Comparison of ENCODE assay signal across 9 cellular contexts in the genomic region with DNA sequence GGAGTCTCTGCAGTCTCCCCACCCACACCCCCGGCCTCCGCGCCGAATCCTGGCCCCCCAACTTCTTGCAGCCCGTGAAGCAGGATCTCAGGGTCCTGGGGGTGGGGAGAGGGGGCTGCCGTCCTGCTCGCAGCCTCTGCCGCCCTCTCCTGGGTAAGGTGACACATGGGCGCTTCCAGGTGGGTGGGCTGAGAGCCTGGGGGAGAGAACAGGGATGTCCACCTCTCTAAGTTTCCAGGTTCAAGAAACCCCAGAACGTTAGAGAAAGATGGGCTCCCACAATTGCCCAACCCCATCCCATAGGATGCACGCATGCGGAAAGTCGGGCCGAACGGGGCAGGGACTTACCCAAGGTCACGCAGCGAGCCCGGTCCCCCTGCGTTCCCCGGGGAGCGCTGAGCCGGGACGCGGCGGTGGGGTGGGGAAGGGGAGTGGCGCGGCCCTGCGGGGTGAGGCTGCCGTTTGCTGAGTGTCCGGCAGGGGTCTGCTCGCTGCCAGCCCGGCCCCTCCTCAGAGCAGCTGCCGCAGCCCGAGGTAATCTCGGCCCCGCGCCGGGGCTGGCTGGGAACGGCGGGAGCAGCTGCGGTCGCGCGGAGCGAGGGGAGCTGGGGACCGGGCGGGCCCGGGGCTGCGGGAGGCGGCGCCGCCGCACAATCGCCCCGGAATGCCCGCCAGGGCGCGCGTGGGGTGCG. TPM values are rescaled to one million over a fixed set of nuclear protein-coding genes. Genes with fewer than 3 reads are reported as not detected.
DNase-seq lines count a peak whose midpoint lies in the region; ATAC-seq and TF ChIP-seq lines count a peak whose summit lies in the region.
"Had no signal": no experiment of that assay in that cellular context is flagged by ENCODE, and none has a peak within 500 bp of the region (broad histone marks: within the 10 kb centered on the region; RNA-seq: fewer than 3 reads in every experiment).

No MANE protein-coding gene starts in this region.

- H2AFZ ChIP-seq in neural progenitor cell (replicated peaks), result peak overlapping the region; percentile 69

- no peaks in the 10 kb centered on the region for H3K27me3 ChIP-seq in BLaER1 treated with 17β-estradiol and CSF1 and Interleukin-3, amounts not matched to agents 10 nM and 100 nM
- no peaks in the 10 kb centered on the region for H3K27me3 ChIP-seq in HUES6 (ENCODE audit: control insufficient read depth, insufficient read depth, low read length)
- H3K27me3 ChIP-seq in Peyer's patch, result no peaks in the 10 kb centered on the region
- peaks cover 5% of the 10 kb centered on the region for H3K27me3 ChIP-seq in neural progenitor cell

- H3K9ac ChIP-seq in BLaER1 treated with 17β-estradiol and CSF1 and Interleukin-3, amounts not matched to agents 10 nM and 100 nM, result peak overlapping the region; percentile 88 to 100 (median 95)
- H3K9ac ChIP-seq in HUES6 (ENCODE audit: low read length) (peak overlapping the region; percentile 60), neural progenitor cell (no peak overlapping the region)

- TF ChIP-seq POLR2A in Peyer's patch (IDR thresholded peaks at IDR 0.05), result peak in 1 of 2 donors; percentile 62

- peak; percentile 71 to 78 (median 77) for DNase-seq in Peyer's patch
- peak; percentile 24 to 41 for DNase-seq in activated T-helper 1 cell treated with anti-CD3 and anti-CD28 coated beads, Interleukin-2, amount 50 U/mL, for 16 hours (ENCODE audit: low read depth in 1 of 2, low spot score in 1 of 2)
- DNase-seq in fibroblast of pulmonary artery (ENCODE audit: low read depth), result peak; percentile 66
- DNase-seq in neural progenitor cell (ENCODE audit: low spot score), result peak; percentile 95
- peak; percentile 69 for DNase-seq in ureter (ENCODE audit: low spot score)

- H3K9me3 ChIP-seq in BLaER1 treated with 17β-estradiol and CSF1 and Interleukin-3, amounts not matched to agents 10 nM and 100 nM (replicated peaks in 1 of 11), result no peaks in the 10 kb centered on the region
- H3K9me3 ChIP-seq in HUES6 (ENCODE audit: control insufficient read depth, insufficient read depth, low read depth, low read length), result no peaks in the 10 kb centered on the region
- H3K9me3 ChIP-seq in Peyer's patch, result no peaks in the 10 kb centered on the region
- H3K9me3 ChIP-seq in neural progenitor cell (ENCODE audit: low read depth), result no peaks in the 10 kb centered on the region

- peak; percentile 69 for ATAC-seq in GM19395 (IDR thresholded peaks at IDR 0.05; ENCODE audit: unreplicated experiment)

- no peak overlapping the region for H3K27ac Mint-ChIP-seq in neural progenitor cell

- H3K4me3 Mint-ChIP-seq in neural progenitor cell, result peak overlapping the region; percentile 86

- H3K27me3 Mint-ChIP-seq in neural progenitor cell (ENCODE audit: insufficient read depth, low read depth), result no peaks in the 10 kb centered on the region

- H3K4me2 ChIP-seq in BLaER1 treated with 17β-estradiol and CSF1 and Interleukin-3, amounts not matched to agents 10 nM and 100 nM, result peak overlapping the region; percentile 73 to 93 (median 89)
- H3K4me2 ChIP-seq in neural progenitor cell, result peak overlapping the region; percentile 84

- peaks cover 3% of the 10 kb centered on the region for H3K36me3 Mint-ChIP-seq in neural progenitor cell

- H4K20me1 ChIP-seq in BLaER1 treated with 17β-estradiol and CSF1 and Interleukin-3, amounts not matched to agents 10 nM and 100 nM, result peaks cover 0 to 38% (median 23%) of the 10 kb centered on the region in 11 experiments; a peak in 14 of 22 replicates
- H4K20me1 ChIP-seq in neural progenitor cell (ENCODE audit: low read depth), result no peaks in the 10 kb centered on the region

- peaks cover 24 to 43% (median 31%) of the 10 kb centered on the region in 10 experiments for H3K4me1 ChIP-seq in BLaER1 treated with 17β-estradiol and CSF1 and Interleukin-3, amounts not matched to agents 10 nM and 100 nM
- H3K4me1 ChIP-seq in HUES6 (ENCODE audit: control insufficient read depth, insufficient read depth, low read length) (peaks cover 39% of the 10 kb centered on the region), Peyer's patch (peaks cover 0 to 31% (median 9%) of the 10 kb centered on the region in 4 donors), neural progenitor cell (peaks cover 6% of the 10 kb centered on the region)

- TF ChIP-seq CTCF in Peyer's patch (IDR thresholded peaks at IDR 0.05) (peak; percentile 27 to 63 (median 58)), fibroblast of pulmonary artery (IDR thresholded peaks at IDR 0.05; ENCODE audit: low read length, missing control alignments) (peak; percentile 27), neural progenitor cell (IDR thresholded peaks at IDR 0.05) (peak; percentile 55)

- H3K4me1 Mint-ChIP-seq in neural progenitor cell, result peaks cover 7% of the 10 kb centered on the region

- peaks cover 5 to 29% (median 26%) of the 10 kb centered on the region in 11 experiments for H3K36me3 ChIP-seq in BLaER1 treated with 17β-estradiol and CSF1 and Interleukin-3, amounts not matched to agents 10 nM and 100 nM
- H3K36me3 ChIP-seq in HUES6 (ENCODE audit: control insufficient read depth, insufficient read depth, low read length) (peaks cover 5% of the 10 kb centered on the region; the same call in 1 of the 2 replicates), Peyer's patch (peaks cover 0 to 21% (median 0%) of the 10 kb centered on the region in 3 donors), neural progenitor cell (no peaks in the 10 kb centered on the region)

- peak overlapping the region; percentile 68 to 94 (median 87); a peak in 21 of 22 replicates for H3K27ac ChIP-seq in BLaER1 treated with 17β-estradiol and CSF1 and Interleukin-3, amounts not matched to agents 10 nM and 100 nM
- H3K27ac ChIP-seq in HUES6 (ENCODE audit: low read depth, low read length) (peak overlapping the region; percentile 29; the same call in 1 of the 2 replicates), Peyer's patch (peak overlapping the region; percentile 90 to 99 (median 94)), neural progenitor cell (no peak overlapping the region)

- no peaks in the 10 kb centered on the region for H3K9me3 Mint-ChIP-seq in neural progenitor cell

- peaks cover 3% of the 10 kb centered on the region for H3K79me2 ChIP-seq in neural progenitor cell (ENCODE audit: low read depth)

- H3F3A ChIP-seq in neural progenitor cell (ENCODE audit: low read depth), result peaks cover 45% of the 10 kb centered on the region

- peak overlapping the region; percentile 75 to 100 (median 96) for H3K4me3 ChIP-seq in BLaER1 treated with 17β-estradiol and CSF1 and Interleukin-3, amounts not matched to agents 10 nM and 100 nM
- H3K4me3 ChIP-seq in HUES6 (ENCODE audit: low read depth, low read length) (peak overlapping the region; percentile 99), Peyer's patch (peak overlapping the region; percentile 75 to 97 (median 82)), fibroblast of pulmonary artery (replicated peaks; ENCODE audit: low read depth, low read length) (peak overlapping the region; percentile 91), neural progenitor cell (peak overlapping the region; percentile 86)

RNA-seq across cellular contexts. Expression of a gene that starts 0.7 kb away (rescaled TPM):
- 100 to 1,000 TPM; 320 to 598 (median 559) TPM for total RNA-seq in Peyer's patch
- total RNA-seq in neural progenitor cell (ENCODE audit: low replicate concordance), result 24.3 and 57.3 TPM in 2 replicates
- 598 TPM for total RNA-seq in ureter

RNA-seq across cellular contexts. Expression of a gene that starts 11.0 kb away (rescaled TPM):
- not detected for total RNA-seq in Peyer's patch
- not detected in 2 replicates for total RNA-seq in neural progenitor cell (ENCODE audit: low replicate concordance)
- total RNA-seq in ureter, result not detected
- total RNA-seq: T-helper 2 cell treated with Interferon-gamma antibody and Interleukin-4, amounts not matched to agents 100 ng/mL and 5 ng/mL, for 36 hours had no signal

RNA-seq across cellular contexts. Expression of a gene that starts 46.7 kb away (rescaled TPM):
- total RNA-seq in Peyer's patch, result 10 to 100 TPM; 37.1 to 61.9 (median 51.6) TPM
- total RNA-seq in neural progenitor cell (ENCODE audit: low replicate concordance), result 7.2 and 12.0 TPM in 2 replicates
- 76.2 TPM for total RNA-seq in ureter

RNA-seq across cellular contexts. Expression of a gene that starts 58.9 kb away (rescaled TPM):
- total RNA-seq in Peyer's patch (10 to 100 TPM; 36.2 to 50.3 (median 45.7) TPM), neural progenitor cell (ENCODE audit: low replicate concordance) (38.3 and 57.5 TPM in 2 replicates), ureter (49.8 TPM)

RNA-seq across cellular contexts. Expression of a gene that starts 59.1 kb away (rescaled TPM):
- total RNA-seq in Peyer's patch, result 100 to 1,000 TPM; 412 to 714 (median 579) TPM
- 227 and 288 TPM in 2 replicates for total RNA-seq in neural progenitor cell (ENCODE audit: low replicate concordance)
- 999 TPM for total RNA-seq in ureter

Comparison
In these comparisons a context has a peak if more than half of its experiments do, and no peak if none do; other contexts are left out.
1. DNase-seq: peak in every context shown above with its lines; median percentile 95 in neural progenitor cell; 77 in Peyer's patch; 69 in ureter; 66 in fibroblast of pulmonary artery; 32 in activated T-helper 1 cell treated with anti-CD3 and anti-CD28 coated beads, Interleukin-2, amount 50 U/mL, for 16 hours.